1 cellular context compared by ENCODE assay signal in genomic region chr19:49492573-49493411, GRCh38.
TF ChIP-seq lines count a peak whose summit lies in the region.

No MANE protein-coding gene starts in this region.

TF ChIP-seq in K562, 482 proteins besides CTCF, POLR2A, EP300 and RAD21 (continued from another document and continues in another):
- TF ChIP-seq, protein P1, sequence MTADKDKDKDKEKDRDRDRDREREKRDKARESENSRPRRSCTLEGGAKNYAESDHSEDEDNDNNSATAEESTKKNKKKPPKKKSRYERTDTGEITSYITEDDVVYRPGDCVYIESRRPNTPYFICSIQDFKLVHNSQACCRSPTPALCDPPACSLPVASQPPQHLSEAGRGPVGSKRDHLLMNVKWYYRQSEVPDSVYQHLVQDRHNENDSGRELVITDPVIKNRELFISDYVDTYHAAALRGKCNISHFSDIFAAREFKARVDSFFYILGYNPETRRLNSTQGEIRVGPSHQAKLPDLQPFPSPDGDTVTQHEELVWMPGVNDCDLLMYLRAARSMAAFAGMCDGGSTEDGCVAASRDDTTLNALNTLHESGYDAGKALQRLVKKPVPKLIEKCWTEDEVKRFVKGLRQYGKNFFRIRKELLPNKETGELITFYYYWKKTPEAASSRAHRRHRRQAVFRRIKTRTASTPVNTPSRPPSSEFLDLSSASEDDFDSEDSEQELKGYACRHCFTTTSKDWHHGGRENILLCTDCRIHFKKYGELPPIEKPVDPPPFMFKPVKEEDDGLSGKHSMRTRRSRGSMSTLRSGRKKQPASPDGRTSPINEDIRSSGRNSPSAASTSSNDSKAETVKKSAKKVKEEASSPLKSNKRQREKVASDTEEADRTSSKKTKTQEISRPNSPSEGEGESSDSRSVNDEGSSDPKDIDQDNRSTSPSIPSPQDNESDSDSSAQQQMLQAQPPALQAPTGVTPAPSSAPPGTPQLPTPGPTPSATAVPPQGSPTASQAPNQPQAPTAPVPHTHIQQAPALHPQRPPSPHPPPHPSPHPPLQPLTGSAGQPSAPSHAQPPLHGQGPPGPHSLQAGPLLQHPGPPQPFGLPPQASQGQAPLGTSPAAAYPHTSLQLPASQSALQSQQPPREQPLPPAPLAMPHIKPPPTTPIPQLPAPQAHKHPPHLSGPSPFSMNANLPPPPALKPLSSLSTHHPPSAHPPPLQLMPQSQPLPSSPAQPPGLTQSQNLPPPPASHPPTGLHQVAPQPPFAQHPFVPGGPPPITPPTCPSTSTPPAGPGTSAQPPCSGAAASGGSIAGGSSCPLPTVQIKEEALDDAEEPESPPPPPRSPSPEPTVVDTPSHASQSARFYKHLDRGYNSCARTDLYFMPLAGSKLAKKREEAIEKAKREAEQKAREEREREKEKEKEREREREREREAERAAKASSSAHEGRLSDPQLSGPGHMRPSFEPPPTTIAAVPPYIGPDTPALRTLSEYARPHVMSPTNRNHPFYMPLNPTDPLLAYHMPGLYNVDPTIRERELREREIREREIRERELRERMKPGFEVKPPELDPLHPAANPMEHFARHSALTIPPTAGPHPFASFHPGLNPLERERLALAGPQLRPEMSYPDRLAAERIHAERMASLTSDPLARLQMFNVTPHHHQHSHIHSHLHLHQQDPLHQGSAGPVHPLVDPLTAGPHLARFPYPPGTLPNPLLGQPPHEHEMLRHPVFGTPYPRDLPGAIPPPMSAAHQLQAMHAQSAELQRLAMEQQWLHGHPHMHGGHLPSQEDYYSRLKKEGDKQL (CRISPR knock-in tag; IDR thresholded peaks at IDR 0.05; ENCODE audit: borderline replicate concordance) = no peak
- TF ChIP-seq OTX1 (CRISPR knock-in tag; IDR thresholded peaks at IDR 0.05) (0 out of 2 replicates have a peak, but pooled peaks have one; percentile 40), ZNF561 (CRISPR knock-in tag; conservative IDR thresholded peaks at IDR 0.05) (0 out of 2 replicates have a peak, but pooled peaks have one; percentile 29), STAT5A (IDR thresholded peaks at IDR 0.05; ENCODE audit: borderline replicate concordance, low read length) (no peak; the same call in 1 of the 2 replicates), TEAD4 (IDR thresholded peaks at IDR 0.05; ENCODE audit: low read length) (peak; percentile 39; the same call in 1 of the 2 replicates), TEAD4 (CRISPR knock-in tag; IDR thresholded peaks at IDR 0.05; ENCODE audit: borderline replicate concordance) (no peak), STAT5B (CRISPR knock-in tag; IDR thresholded peaks at IDR 0.05) (no peak), THRB (CRISPR knock-in tag; conservative IDR thresholded peaks at IDR 0.05) (peak; percentile 87), POLR3A (IDR thresholded peaks at IDR 0.05; ENCODE audit: borderline replicate concordance, extremely low read depth, insufficient read depth, insufficient read length) (no peak), NCOA2 (IDR thresholded peaks at IDR 0.05; ENCODE audit: partially characterized antibody in 2 of 2) (no peak), RBM17 (IDR thresholded peaks at IDR 0.05; ENCODE audit: borderline replicate concordance, low read depth, low read length) (no peak), ESRRA (IDR thresholded peaks at IDR 0.05; ENCODE audit: borderline replicate concordance, low read depth) (no peak), ETV6 (IDR thresholded peaks at IDR 0.05; ENCODE audit: borderline replicate concordance in 1 of 2, low read depth in 2 of 2, low read length in 1 of 2) (0 out of 4 replicates have a peak, but pooled peaks of 1 of the 2 experiments have one; percentile 26), ETV6 (CRISPR knock-in tag; IDR thresholded peaks at IDR 0.05; ENCODE audit: borderline replicate concordance) (no peak), POLR2AphosphoS5 (IDR thresholded peaks at IDR 0.05; ENCODE audit: control insufficient read depth, insufficient read depth, low read depth, low read length) (peak; percentile 75), KAT8 (IDR thresholded peaks at IDR 0.05; ENCODE audit: low read depth) (no peak), JUNB (CRISPR knock-in tag; conservative IDR thresholded peaks at IDR 0.05) (no peak), NFATC3 (IDR thresholded peaks at IDR 0.05) (no peak), NR2C2 (CRISPR knock-in tag; IDR thresholded peaks at IDR 0.05) (no peak), NR2C2 (tag; IDR thresholded peaks at IDR 0.05) (no peak), YY1 (IDR thresholded peaks at IDR 0.05; ENCODE audit: borderline replicate concordance in 1 of 3, control insufficient read depth in 1 of 3, extremely low read depth in 1 of 3, insufficient read depth in 3 of 3, insufficient read length in 1 of 3, insufficient replicate concordance in 2 of 3, low read depth in 1 of 3, low read length in 2 of 3) (no peak), ZFPM2 (CRISPR knock-in tag; IDR thresholded peaks at IDR 0.05) (no peak), ZNF274 (IDR thresholded peaks at IDR 0.05; ENCODE audit: borderline replicate concordance, low read depth, low read length) (no peak), CHCHD3 (CRISPR knock-in tag; IDR thresholded peaks at IDR 0.05) (0 out of 2 replicates have a peak, but pooled peaks have one; percentile 70), KAT7 (CRISPR knock-in tag; IDR thresholded peaks at IDR 0.05; ENCODE audit: borderline replicate concordance) (no peak; the same call in 1 of the 2 replicates), BRD9 (IDR thresholded peaks at IDR 0.05; ENCODE audit: low read depth, partially characterized antibody) (no peak), SUPT5H (IDR thresholded peaks at IDR 0.05) (peak; percentile 96), ZNF143 (CRISPR knock-in tag; IDR thresholded peaks at IDR 0.05) (no peak), ATF7 (IDR thresholded peaks at IDR 0.05) (no peak), U2AF2 (optimal IDR thresholded peaks at IDR 0.05; ENCODE audit: low read depth, low read length) (no peak), PTTG1 (tag; IDR thresholded peaks at IDR 0.05; ENCODE audit: low read depth) (no peak), TSC22D4 (tag; IDR thresholded peaks at IDR 0.05) (no peak), RCOR1 (IDR thresholded peaks at IDR 0.05; ENCODE audit: borderline replicate concordance in 1 of 2, low read depth in 2 of 2, low read length in 2 of 2) (no peak), LCOR (CRISPR knock-in tag; IDR thresholded peaks at IDR 0.05) (0 out of 2 replicates have a peak, but pooled peaks have one; percentile 25), POLR2B (IDR thresholded peaks at IDR 0.05; ENCODE audit: low read depth, partially characterized antibody) (peak; percentile 96), TEAD1 (CRISPR knock-in tag; IDR thresholded peaks at IDR 0.05) (peak in 1 of 2 experiments; percentile 74; a peak in 1 of 4 replicates), FOXM1 (IDR thresholded peaks at IDR 0.05; ENCODE audit: low read depth) (no peak), FOXM1 (CRISPR knock-in tag; IDR thresholded peaks at IDR 0.05; ENCODE audit: low read depth) (no peak), MEF2A (IDR thresholded peaks at IDR 0.05; ENCODE audit: control insufficient read depth, low read depth, low read length) (no peak), ZSCAN29 (IDR thresholded peaks at IDR 0.05) (0 out of 2 replicates have a peak, but pooled peaks have one; percentile 48), ZNF239 (CRISPR knock-in tag; IDR thresholded peaks at IDR 0.05) (no peak), HOXB6 (CRISPR knock-in tag; IDR thresholded peaks at IDR 0.05; ENCODE audit: borderline replicate concordance) (no peak), HDAC6 (IDR thresholded peaks at IDR 0.05; ENCODE audit: low read depth, low read length) (no peak), ELF2 (CRISPR knock-in tag; IDR thresholded peaks at IDR 0.05) (peak; percentile 61; the same call in 1 of the 2 replicates), POLR2H (tag; IDR thresholded peaks at IDR 0.05; ENCODE audit: low read depth) (peak; percentile 78), ASH1L (IDR thresholded peaks at IDR 0.05; ENCODE audit: borderline replicate concordance, low read depth, partially characterized antibody) (no peak), TCF3 (CRISPR knock-in tag; IDR thresholded peaks at IDR 0.05) (0 out of 2 replicates have a peak, but pooled peaks have one; percentile 6), TCF7L2 (IDR thresholded peaks at IDR 0.05; ENCODE audit: low read depth, low read length) (no peak), MED1 (CRISPR knock-in tag; IDR thresholded peaks at IDR 0.05; ENCODE audit: borderline replicate concordance) (no peak), RNF2 (IDR thresholded peaks at IDR 0.05) (no peak), TGIF2 (CRISPR knock-in tag; IDR thresholded peaks at IDR 0.05) (no peak), SMAD3 (CRISPR knock-in tag; conservative IDR thresholded peaks at IDR 0.05) (peak; percentile 48; the same call in 1 of the 2 replicates), ZNF212 (CRISPR knock-in tag; IDR thresholded peaks at IDR 0.05) (no peak), HDGF (IDR thresholded peaks at IDR 0.05) (no peak), IRF9 (tag; IDR thresholded peaks at IDR 0.05) (no peak), SIN3A (IDR thresholded peaks at IDR 0.05; ENCODE audit: borderline replicate concordance in 2 of 2, control insufficient read depth in 1 of 2, low read depth in 2 of 2, low read length in 2 of 2) (peak; percentile 68 to 76; a peak in 3 of 4 replicates), ARID1B (IDR thresholded peaks at IDR 0.05) (no peak), E2F8 (IDR thresholded peaks at IDR 0.05; ENCODE audit: low read depth, partially characterized antibody) (peak; percentile 69), ZFX (CRISPR knock-in tag; IDR thresholded peaks at IDR 0.05) (no peak), STAG1 (CRISPR knock-in tag; IDR thresholded peaks at IDR 0.05; ENCODE audit: borderline replicate concordance) (no peak), NELFE (IDR thresholded peaks at IDR 0.05; ENCODE audit: insufficient read depth, insufficient read length) (no peak), ZNF785 (CRISPR knock-in tag; IDR thresholded peaks at IDR 0.05) (no peak), ERF (CRISPR knock-in tag; IDR thresholded peaks at IDR 0.05) (peak; percentile 97)
- TF ChIP-seq, protein P2, sequence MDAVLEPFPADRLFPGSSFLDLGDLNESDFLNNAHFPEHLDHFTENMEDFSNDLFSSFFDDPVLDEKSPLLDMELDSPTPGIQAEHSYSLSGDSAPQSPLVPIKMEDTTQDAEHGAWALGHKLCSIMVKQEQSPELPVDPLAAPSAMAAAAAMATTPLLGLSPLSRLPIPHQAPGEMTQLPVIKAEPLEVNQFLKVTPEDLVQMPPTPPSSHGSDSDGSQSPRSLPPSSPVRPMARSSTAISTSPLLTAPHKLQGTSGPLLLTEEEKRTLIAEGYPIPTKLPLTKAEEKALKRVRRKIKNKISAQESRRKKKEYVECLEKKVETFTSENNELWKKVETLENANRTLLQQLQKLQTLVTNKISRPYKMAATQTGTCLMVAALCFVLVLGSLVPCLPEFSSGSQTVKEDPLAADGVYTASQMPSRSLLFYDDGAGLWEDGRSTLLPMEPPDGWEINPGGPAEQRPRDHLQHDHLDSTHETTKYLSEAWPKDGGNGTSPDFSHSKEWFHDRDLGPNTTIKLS (IDR thresholded peaks at IDR 0.05; ENCODE audit: borderline replicate concordance, low read depth) = no peak
- TF ChIP-seq, protein P3, sequence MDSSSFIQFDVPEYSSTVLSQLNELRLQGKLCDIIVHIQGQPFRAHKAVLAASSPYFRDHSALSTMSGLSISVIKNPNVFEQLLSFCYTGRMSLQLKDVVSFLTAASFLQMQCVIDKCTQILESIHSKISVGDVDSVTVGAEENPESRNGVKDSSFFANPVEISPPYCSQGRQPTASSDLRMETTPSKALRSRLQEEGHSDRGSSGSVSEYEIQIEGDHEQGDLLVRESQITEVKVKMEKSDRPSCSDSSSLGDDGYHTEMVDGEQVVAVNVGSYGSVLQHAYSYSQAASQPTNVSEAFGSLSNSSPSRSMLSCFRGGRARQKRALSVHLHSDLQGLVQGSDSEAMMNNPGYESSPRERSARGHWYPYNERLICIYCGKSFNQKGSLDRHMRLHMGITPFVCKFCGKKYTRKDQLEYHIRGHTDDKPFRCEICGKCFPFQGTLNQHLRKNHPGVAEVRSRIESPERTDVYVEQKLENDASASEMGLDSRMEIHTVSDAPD (CRISPR knock-in tag; IDR thresholded peaks at IDR 0.05) = no peak
